In genomic region chrX:103585421-103586313, GRCh38 we compare ENCODE assay signal across 8 cellular contexts. TPM values are rescaled to one million over a fixed set of nuclear protein-coding genes. Genes with fewer than 3 reads are reported as not detected.
A peak's percentile ranks its signal among the peaks of the same experiment; 100 is the strongest.
DNase-seq lines count a peak whose midpoint lies in the region; ATAC-seq and TF ChIP-seq lines count a peak whose summit lies in the region.

TCEAL4 (plus strand) TSS chrX:103585515; CDS start chrX:103586676, 1,161 bp downstream.

- H3K79me2 ChIP-seq in OCI-LY3 (ENCODE audit: low read length), result 0 out of 2 replicates have a peak, but pooled peaks cover 2% of the 10 kb centered on the region

- H3K27ac Mint-ChIP-seq in activated naive CD8-positive, alpha-beta T cell treated with anti-CD3 and anti-CD28 coated beads, Interleukin-2, amount 10 ng/mL, durations not matched to agents 7 days and 5 days, result no peak within 1 kb of the TSS
- peak within 1 kb of the TSS; percentile 92 for H3K27ac Mint-ChIP-seq in osteocyte (ENCODE audit: unreplicated experiment)

- intact Hi-C loops in cardiac septum (cut with DNase I), result no loop called here

- POLR2A ChIA-PET in activated naive CD8-positive, alpha-beta T cell treated with anti-CD3 and anti-CD28 coated beads, Interleukin-2, amount 10 ng/mL, durations not matched to agents 7 days and 5 days (lab: Charles Lee), result no interaction called here

- peaks cover 0 to 9% (median 0%) of the 10 kb centered on the region in 11 experiments; a peak in 3 of 22 replicates for H3K27me3 ChIP-seq in BLaER1 treated with 17β-estradiol and CSF1 and Interleukin-3, amounts not matched to agents 10 nM and 100 nM
- H3K27me3 ChIP-seq in OCI-LY3 (ENCODE audit: low read depth, low read length), result no peaks in the 10 kb centered on the region

- H3K9me3 ChIP-seq in BLaER1 treated with 17β-estradiol and CSF1 and Interleukin-3, amounts not matched to agents 10 nM and 100 nM (replicated peaks in 1 of 11), result peaks cover 0 to 19% (median 14%) of the 10 kb centered on the region in 11 experiments; a peak in 20 of 22 replicates
- H3K9me3 ChIP-seq in OCI-LY3 (ENCODE audit: insufficient read depth, low read length), result no peaks in the 10 kb centered on the region

- H3K27me3 Mint-ChIP-seq in activated naive CD8-positive, alpha-beta T cell treated with anti-CD3 and anti-CD28 coated beads, Interleukin-2, amount 10 ng/mL, durations not matched to agents 7 days and 5 days, result peaks cover 4% of the 10 kb centered on the region
- no peaks in the 10 kb centered on the region for H3K27me3 Mint-ChIP-seq in osteocyte (ENCODE audit: unreplicated experiment)

- H3K4me3 Mint-ChIP-seq in activated naive CD8-positive, alpha-beta T cell treated with anti-CD3 and anti-CD28 coated beads, Interleukin-2, amount 10 ng/mL, durations not matched to agents 7 days and 5 days, result peak within 1 kb of the TSS; percentile 81
- peak within 1 kb of the TSS; percentile 88 for H3K4me3 Mint-ChIP-seq in osteocyte (ENCODE audit: unreplicated experiment)

- peak within 1 kb of the TSS; percentile 61 to 75 (median 68) for H3K4me3 ChIP-seq in BLaER1 treated with 17β-estradiol and CSF1 and Interleukin-3, amounts not matched to agents 10 nM and 100 nM
- H3K4me3 ChIP-seq in OCI-LY3 (ENCODE audit: low read length), result peak within 1 kb of the TSS; percentile 98

- H3K9ac ChIP-seq in BLaER1 treated with 17β-estradiol and CSF1 and Interleukin-3, amounts not matched to agents 10 nM and 100 nM, result peak within 1 kb of the TSS; percentile 70 to 80 (median 77)
- peak within 1 kb of the TSS; percentile 73 for H3K9ac ChIP-seq in OCI-LY3 (ENCODE audit: low read length)

- no peak for TF ChIP-seq CTCF in OCI-LY3 (IDR thresholded peaks at IDR 0.05; ENCODE audit: low read depth, low read length)
- no peak for TF ChIP-seq CTCF in osteocyte (IDR thresholded peaks at IDR 0.05)

- H3K9me3 Mint-ChIP-seq in activated naive CD8-positive, alpha-beta T cell treated with anti-CD3 and anti-CD28 coated beads, Interleukin-2, amount 10 ng/mL, durations not matched to agents 7 days and 5 days, result no peaks in the 10 kb centered on the region
- H3K9me3 Mint-ChIP-seq in osteocyte (ENCODE audit: unreplicated experiment), result peaks cover 16% of the 10 kb centered on the region

- 0 out of 22 replicates have a peak, but pooled peaks cover 0 to 4% (median 0%) of the 10 kb centered on the region in 11 experiments for H3K36me3 ChIP-seq in BLaER1 treated with 17β-estradiol and CSF1 and Interleukin-3, amounts not matched to agents 10 nM and 100 nM
- H3K36me3 ChIP-seq in OCI-LY3 (replicated peaks; ENCODE audit: low read depth, low read length), result no peaks in the 10 kb centered on the region

- peak within 1 kb of the TSS; percentile 60 to 76 (median 63); a peak in 20 of 22 replicates for H3K27ac ChIP-seq in BLaER1 treated with 17β-estradiol and CSF1 and Interleukin-3, amounts not matched to agents 10 nM and 100 nM
- H3K27ac ChIP-seq in OCI-LY3 (ENCODE audit: low read length), result no peak within 1 kb of the TSS

- H3K36me3 Mint-ChIP-seq in activated naive CD8-positive, alpha-beta T cell treated with anti-CD3 and anti-CD28 coated beads, Interleukin-2, amount 10 ng/mL, durations not matched to agents 7 days and 5 days, result no peaks in the 10 kb centered on the region
- peaks cover 3% of the 10 kb centered on the region for H3K36me3 Mint-ChIP-seq in osteocyte (ENCODE audit: unreplicated experiment)

- peaks cover 0 to 16% (median 6%) of the 10 kb centered on the region in 10 experiments; a peak in 13 of 20 replicates for H3K4me1 ChIP-seq in BLaER1 treated with 17β-estradiol and CSF1 and Interleukin-3, amounts not matched to agents 10 nM and 100 nM
- H3K4me1 ChIP-seq in OCI-LY3 (ENCODE audit: low read length), result peaks cover 3% of the 10 kb centered on the region; the same call in 1 of the 2 replicates

- H4K20me1 ChIP-seq in BLaER1 treated with 17β-estradiol and CSF1 and Interleukin-3, amounts not matched to agents 10 nM and 100 nM, result no peaks in the 10 kb centered on the region
- H4K20me1 ChIP-seq in OCI-LY3 (ENCODE audit: insufficient read depth, low read length), result no peaks in the 10 kb centered on the region

- H3K4me2 ChIP-seq in BLaER1 treated with 17β-estradiol and CSF1 and Interleukin-3, amounts not matched to agents 10 nM and 100 nM, result peak within 1 kb of the TSS; percentile 63 to 81 (median 73)
- peak within 1 kb of the TSS; percentile 83 for H3K4me2 ChIP-seq in OCI-LY3 (ENCODE audit: low read length)

- DNase-seq in activated naive CD8-positive, alpha-beta T cell treated with anti-CD3 and anti-CD28 coated beads, Interleukin-2, amount 10 ng/mL, durations not matched to agents 7 days and 5 days, result peak; percentile 35
- DNase-seq in cardiac septum (ENCODE audit: low spot score), result peak; percentile 82
- DNase-seq in osteocyte (ENCODE audit: extremely low spot score, unreplicated experiment), result no peak
- no peak for DNase-seq in NCI-H1048 (lab: John Stamatoyannopoulos, UW)

- H2AFZ ChIP-seq in OCI-LY3 (ENCODE audit: low read depth, low read length), result peak within 1 kb of the TSS; percentile 100

- no peaks in the 10 kb centered on the region for H3K4me1 Mint-ChIP-seq in activated naive CD8-positive, alpha-beta T cell treated with anti-CD3 and anti-CD28 coated beads, Interleukin-2, amount 10 ng/mL, durations not matched to agents 7 days and 5 days
- peaks cover 8% of the 10 kb centered on the region for H3K4me1 Mint-ChIP-seq in osteocyte (ENCODE audit: unreplicated experiment)

- ATAC-seq in GM19043 (IDR thresholded peaks at IDR 0.05; ENCODE audit: low read depth, unreplicated experiment) (peak; percentile 80), HG03280 (IDR thresholded peaks at IDR 0.05; ENCODE audit: unreplicated experiment) (peak; percentile 85)
- peak; percentile 66 for ATAC-seq in activated naive CD8-positive, alpha-beta T cell treated with anti-CD3 and anti-CD28 coated beads, Interleukin-2, amount 10 ng/mL, durations not matched to agents 7 days and 5 days (ENCODE audit: low read depth)

RNA-seq across cellular contexts. Expression of gene TCEAL4, which starts in this region (rescaled TPM):
- 1 to 10 TPM; 6.0 to 6.7 TPM for total RNA-seq in activated naive CD8-positive, alpha-beta T cell treated with anti-CD3 and anti-CD28 coated beads, Interleukin-2, amount 10 ng/mL, durations not matched to agents 7 days and 5 days
- total RNA-seq in cardiac septum (68.0 TPM), osteocyte (95.3 and 96.4 TPM in 2 replicates)

Comparison
In these comparisons a context has a peak if more than half of its experiments do, and no peak if none do; other contexts are left out.
1. DNase-seq: peak in activated naive CD8-positive, alpha-beta T cell treated with anti-CD3 and anti-CD28 coated beads, Interleukin-2, amount 10 ng/mL, durations not matched to agents 7 days and 5 days (single experiment) and cardiac septum (single experiment); none in osteocyte (single experiment) and NCI-H1048 (single experiment).
2. Peak in every context shown above with its lines, with median percentiles within 50 percentile points of each other: ATAC-seq.